18 cellular contexts compared by ENCODE assay signal in the genomic region with DNA sequence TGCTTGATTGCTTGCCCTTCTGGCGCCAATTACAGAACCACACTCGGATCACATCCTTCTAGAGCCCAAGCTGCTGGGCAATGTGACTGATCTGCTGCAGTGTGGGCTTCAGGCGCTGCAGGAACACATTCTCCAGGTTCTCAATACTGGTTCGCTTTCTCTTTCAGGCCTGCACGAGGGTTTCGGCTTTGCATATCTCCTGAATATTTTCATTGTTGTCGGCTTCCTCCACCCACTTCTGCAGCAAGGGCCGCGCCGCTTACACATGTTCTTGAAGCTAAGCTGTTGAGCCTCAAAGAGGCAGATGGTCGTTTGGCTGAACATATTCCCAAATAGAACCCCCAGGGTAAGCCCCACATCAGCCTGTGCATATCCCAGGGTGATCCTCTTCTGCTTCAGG.
DNase-seq lines count a peak whose midpoint lies in the region; FAIRE-seq and TF ChIP-seq lines count a peak whose summit lies in the region.
"Had no signal": no experiment of that assay in that cellular context is flagged by ENCODE, and none has a peak within 500 bp of the region (broad histone marks: within the 10 kb centered on the region; RNA-seq: fewer than 3 reads in every experiment).

No MANE protein-coding gene starts in this region.

- no peaks in the 10 kb centered on the region for H3K27me3 Mint-ChIP-seq in H9 (ENCODE audit: low read depth)
- H3K27me3 Mint-ChIP-seq: B cell; CD4-positive, alpha-beta T cell; IgD-negative memory B cell had no signal

- no peak overlapping the region for H2AFZ ChIP-seq in H9 (ENCODE audit: low read length)
- H2AFZ ChIP-seq: GM23338 had no signal

- peak overlapping the region in 1 of 3 experiments; percentile 59; a peak in 1 of 7 replicates for H3K27ac Mint-ChIP-seq in H9
- H3K27ac Mint-ChIP-seq: B cell; CD4-positive, alpha-beta T cell; GM23338; IgD-negative memory B cell had no signal

- H3K9me3 Mint-ChIP-seq in H9 = 0 out of 5 replicates have a peak, but pooled peaks cover 0 to 3% of the 10 kb centered on the region in 2 experiments
- H3K9me3 Mint-ChIP-seq: GM23338, IgD-negative memory B cell had no signal

- TF ChIP-seq CTCF in D721Med (IDR thresholded peaks at IDR 0.05; ENCODE audit: insufficient read depth, missing control alignments) = no peak
- TF ChIP-seq CTCF in H9 (conservative IDR thresholded peaks at IDR 0.05) = no peak

- H3K9ac ChIP-seq in H9 (ENCODE audit: extremely low read depth, insufficient read length, low read length) = no peak overlapping the region

- no peak overlapping the region for H3K18ac ChIP-seq in H9 (ENCODE audit: insufficient read length, low read depth, low read length)

- H3K36me3 Mint-ChIP-seq in H9 (ENCODE audit: insufficient read depth in 1 of 3, low read depth in 3 of 3) = peaks cover 12 to 39% (median 13%) of the 10 kb centered on the region in 3 experiments; a peak in 6 of 7 replicates

- no peaks in the 10 kb centered on the region for H4K20me1 ChIP-seq in H9 (ENCODE audit: control insufficient read depth, insufficient read depth, insufficient read length)

- H2AK5ac ChIP-seq in H9 (ENCODE audit: insufficient read length, low read length) = no peak overlapping the region

- no peak overlapping the region for H3K4me2 ChIP-seq in H9 (ENCODE audit: insufficient read depth, insufficient read length, low read length)
- H3K4me2 ChIP-seq: GM23338 had no signal

- H3K27me3 ChIP-seq in H9 (ENCODE audit: insufficient read depth, low read length) = no peaks in the 10 kb centered on the region

- no peak overlapping the region for H3K23ac ChIP-seq in H9 (ENCODE audit: insufficient read length, low read depth, low read length)

- H2BK5ac ChIP-seq in H9 (ENCODE audit: insufficient read length, low read length) = no peak overlapping the region

- H3K9me3 ChIP-seq in H9 (ENCODE audit: control insufficient read depth, low read depth, low read length) = no peaks in the 10 kb centered on the region
- H3K9me3 ChIP-seq: HAP-1 had no signal

- H2BK20ac ChIP-seq in H9 (ENCODE audit: low read depth, low read length, poor library complexity, severe bottlenecking) = no peak overlapping the region

- H4K91ac ChIP-seq in H9 (ENCODE audit: insufficient read length, low read depth, low read length) = no peak overlapping the region

- DNase-seq in D721Med (ENCODE audit: insufficient read length, low spot score) (no peak), NCI-H82 (lab: John Stamatoyannopoulos, UW) (peak; percentile 95), hippocampal formation (lab: John Stamatoyannopoulos, UW) (peak; percentile 1 to 2), superior temporal gyrus (ENCODE audit: extremely low spot score) (peak; percentile 12), NOMO-1 treated with DMSO at 0.1 percent for 48 hours (lab: John Stamatoyannopoulos, UW; ENCODE audit: unreplicated experiment) (no peak), DMS153 treated with DMSO at 0.1 percent for 48 hours (lab: John Stamatoyannopoulos, UW; ENCODE audit: unreplicated experiment) (no peak), H9 (no peak)
- DNase-seq: ACHN; Calu3; CD4-positive, alpha-beta T cell; DMS153; DND-41; GDM1 had no signal

- no peak overlapping the region for H3K56ac ChIP-seq in H9 (ENCODE audit: insufficient read length, low read depth, low read length)

- no peaks in the 10 kb centered on the region for H3K23me2 ChIP-seq in H9 (ENCODE audit: insufficient read length, low read depth, low read length, poor library complexity, severe bottlenecking)

- FAIRE-seq in D721Med (lab: Jason Lieb, UNC) = peak; percentile 60
- FAIRE-seq: GM12892 had no signal

- no peak overlapping the region for H2BK120ac ChIP-seq in H9 (ENCODE audit: low read depth, low read length, poor library complexity, severe bottlenecking)

- no peak overlapping the region for H3K4me3 Mint-ChIP-seq in H9
- H3K4me3 Mint-ChIP-seq: B cell; CD4-positive, alpha-beta T cell; GM23338 had no signal

- no CpG with 5 or more reads among the region's 11 CpGs for whole genome bisulfite sequencing in H9 (ENCODE audit: extremely low coverage, insufficient read length, low lambda C conversion rate)

- H3K79me2 ChIP-seq in H9 (ENCODE audit: insufficient read depth, low read length) = no peaks in the 10 kb centered on the region

- H4K8ac ChIP-seq in H9 (replicated peaks; ENCODE audit: insufficient read length, low read depth, low read length) = no peak overlapping the region

- H3K14ac ChIP-seq in H9 (ENCODE audit: insufficient read depth, low read length) = no peak overlapping the region

- H3K4ac ChIP-seq in H9 (ENCODE audit: low read depth, low read length) = no peak overlapping the region

- H3K79me1 ChIP-seq in H9 (ENCODE audit: insufficient read depth, low read depth, low read length, poor library complexity, severe bottlenecking) = no peaks in the 10 kb centered on the region

- no peak overlapping the region for H2BK12ac ChIP-seq in H9 (ENCODE audit: insufficient read length, low read depth, low read length)

- H3T11ph ChIP-seq in H9 (ENCODE audit: low read length) = no peak overlapping the region

- no peaks in the 10 kb centered on the region; the same call in 1 of the 2 replicates for H3K4me1 ChIP-seq in H9 (ENCODE audit: insufficient read depth, low read length)
- H3K4me1 ChIP-seq: HAP-1 had no signal

- no peak overlapping the region for H2BK15ac ChIP-seq in H9 (ENCODE audit: low read depth, low read length)

- H3K27ac ChIP-seq in H9 (ENCODE audit: insufficient read length, low read depth, low read length) = no peak overlapping the region

- peaks cover 3 to 6% of the 10 kb centered on the region in 2 experiments; a peak in 3 of 4 replicates for H3K4me1 Mint-ChIP-seq in H9
- H3K4me1 Mint-ChIP-seq: B cell, GM23338 had no signal

- no peak overlapping the region for H4K5ac ChIP-seq in H9 (ENCODE audit: insufficient read length, low read depth, low read length)

Comparison
In these comparisons a context has a peak if more than half of its experiments do, and no peak if none do; other contexts are left out.
1. DNase-seq: peak in NCI-H82 (single experiment), hippocampal formation (2 of 2) and superior temporal gyrus (single experiment); none in D721Med (single experiment), NOMO-1 treated with DMSO at 0.1 percent for 48 hours (single experiment), DMS153 treated with DMSO at 0.1 percent for 48 hours (single experiment) and H9 (single experiment).